9 cellular contexts compared by ENCODE assay signal in the genomic region with DNA sequence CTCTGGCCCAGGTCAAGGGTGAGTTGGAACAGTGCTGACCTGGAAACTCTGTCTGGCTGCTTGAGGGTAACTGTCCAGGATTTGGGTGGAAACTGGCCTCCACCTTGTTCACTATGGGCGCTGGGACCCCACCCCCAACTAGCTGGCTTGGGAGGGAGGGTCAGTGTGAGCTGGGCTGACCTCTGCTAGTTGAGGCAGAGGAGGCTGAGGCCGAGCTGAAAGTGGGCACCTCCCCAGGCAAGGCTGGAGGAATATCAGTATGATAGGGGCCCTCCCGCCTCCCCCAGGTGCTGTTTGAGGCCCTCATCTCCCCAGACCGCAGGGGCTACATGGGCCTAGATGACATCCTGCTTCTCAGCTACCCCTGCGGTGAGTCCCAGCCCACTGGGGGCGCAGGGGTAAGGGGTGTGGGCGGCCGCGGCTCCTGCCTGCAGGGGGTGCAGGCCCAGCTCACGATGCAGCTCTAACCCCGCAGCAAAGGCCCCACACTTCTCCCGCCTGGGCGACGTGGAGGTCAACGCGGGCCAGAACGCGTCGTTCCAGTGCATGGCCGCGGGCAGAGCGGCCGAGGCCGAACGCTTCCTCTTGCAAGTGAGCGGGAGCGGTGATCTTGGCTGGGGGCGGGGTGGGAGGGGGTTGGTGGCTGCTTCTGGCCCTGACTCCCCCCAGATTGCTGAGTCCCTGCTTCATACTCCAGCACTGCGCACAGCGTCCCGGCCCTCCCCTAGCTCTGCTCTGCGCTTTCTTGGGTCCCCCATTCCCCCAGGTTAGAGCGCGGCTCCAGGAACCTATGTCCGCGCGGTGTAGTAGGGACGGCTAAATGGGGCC. TPM values are rescaled to one million over a fixed set of nuclear protein-coding genes. Genes with fewer than 3 reads are reported as not detected.
DNase-seq lines count a peak whose midpoint lies in the region; ATAC-seq and TF ChIP-seq lines count a peak whose summit lies in the region.
"Had no signal": no experiment of that assay in that cellular context is flagged by ENCODE, and none has a peak within 500 bp of the region (broad histone marks: within the 10 kb centered on the region; RNA-seq: fewer than 3 reads in every experiment).

No MANE protein-coding gene starts in this region.

- peak overlapping the region; percentile 44 for H3K4me3 ChIP-seq in ectodermal cell (ENCODE audit: insufficient read depth, low read depth, low read length)
- peak overlapping the region in 3 of 4 donors; percentile 41 to 54 (median 48) for H3K4me3 ChIP-seq in upper lobe of left lung

- H3K4me1 ChIP-seq in ectodermal cell (ENCODE audit: control insufficient read depth, insufficient read depth, low read length) (peaks cover 19% of the 10 kb centered on the region), upper lobe of left lung (peaks cover 11 to 14% (median 11%) of the 10 kb centered on the region in 4 donors)

- no peak for TF ChIP-seq POLR2A in upper lobe of left lung (IDR thresholded peaks at IDR 0.05)

- TF ChIP-seq CTCF in upper lobe of left lung (IDR thresholded peaks at IDR 0.05), result no peak

- peak; percentile 4 to 46 for ATAC-seq in upper lobe of left lung (ENCODE audit: low FRiP score in 2 of 2)

- no peaks in the 10 kb centered on the region for H3K9me3 ChIP-seq in ectodermal cell (ENCODE audit: control insufficient read depth, low read length)
- no peaks in the 10 kb centered on the region for H3K9me3 ChIP-seq in upper lobe of left lung

- H3K36me3 ChIP-seq in ectodermal cell (ENCODE audit: control insufficient read depth, insufficient read depth, low read length) (no peaks in the 10 kb centered on the region), upper lobe of left lung (no peaks in the 10 kb centered on the region)

- TF ChIP-seq EP300 in upper lobe of left lung (IDR thresholded peaks at IDR 0.05), result no peak

- H3K27ac ChIP-seq in ectodermal cell (ENCODE audit: insufficient read depth, low read depth, low read length, poor library complexity, severe bottlenecking) (no peak overlapping the region), upper lobe of left lung (no peak overlapping the region)

- peak; percentile 60 for DNase-seq in activated CD8-positive, alpha-beta memory T cell treated with anti-CD3 and anti-CD28 coated beads for 24 hours
- no peak for DNase-seq in activated CD8-positive, alpha-beta memory T cell treated with anti-CD3 and anti-CD28 coated beads, Interleukin-2, amount 50 U/mL, for 4 hours
- peak; percentile 88 for DNase-seq in mesenteric fat pad (ENCODE audit: low spot score)
- peak in 1 of 2 donors; percentile 86 for DNase-seq in upper lobe of left lung
- no peak for DNase-seq in SW480 (ENCODE audit: low spot score)
- DNase-seq in activated CD4-positive, CD25-positive, alpha-beta regulatory T cell treated with anti-CD3 and anti-CD28 coated beads, Interleukin-2, amount 50 U/mL, for 72 hours, result no peak
- DNase-seq in stimulated activated CD4-positive, alpha-beta T cell treated with anti-CD3 and anti-CD28 coated beads, Interleukin-2, amount 100 ng/mL, for 24 hours, result no peak

- peaks cover 29% of the 10 kb centered on the region for H3K27me3 ChIP-seq in ectodermal cell (ENCODE audit: control insufficient read depth, insufficient read depth, low read length, poor library complexity, severe bottlenecking)
- H3K27me3 ChIP-seq in upper lobe of left lung, result no peaks in the 10 kb centered on the region

- 11% methylated on average over 38 of the region's 38 CpGs for WGBS in ectodermal cell, 2 experiments
- WGBS in upper lobe of left lung, 2 donors, result 8 to 39% methylated on average over 13 to 33 of the region's 38 CpGs

RNA-seq across cellular contexts. Expression of a gene that starts 22.9 kb away (rescaled TPM):
- polyA plus RNA-seq in ectodermal cell (2013, experiment 1 of 4), result 32.6 TPM
- 37.4 TPM for polyA plus RNA-seq in ectodermal cell (2013, experiment 2 of 4)
- polyA plus RNA-seq in ectodermal cell (2013, experiment 3 of 4), result 34.2 TPM
- polyA plus RNA-seq in ectodermal cell (2013, experiment 4 of 4), result 41.5 TPM
- total RNA-seq in mesenteric fat pad, result 17.2 TPM
- 10 to 100 TPM; 44.5 to 87.2 (median 70.1) TPM for total RNA-seq in upper lobe of left lung
- total RNA-seq: CD4-positive, CD25-positive, alpha-beta regulatory T cell had no signal
- polyA plus RNA-seq: CD4-positive, CD25-positive, alpha-beta regulatory T cell had no signal

RNA-seq across cellular contexts. Expression of a gene that starts 28.5 kb away (rescaled TPM):
- 29.1 TPM for polyA plus RNA-seq in ectodermal cell (2013, experiment 1 of 4)
- polyA plus RNA-seq in ectodermal cell (2013, experiment 2 of 4), result 33.0 TPM
- 26.3 TPM for polyA plus RNA-seq in ectodermal cell (2013, experiment 3 of 4)
- 33.2 TPM for polyA plus RNA-seq in ectodermal cell (2013, experiment 4 of 4)
- total RNA-seq in mesenteric fat pad (57.4 TPM), upper lobe of left lung (10 to 100 TPM; 16.7 to 30.1 (median 18.5) TPM)

Comparison
In these comparisons a context has a peak if more than half of its experiments do, and no peak if none do; other contexts are left out.
1. DNase-seq: peak in activated CD8-positive, alpha-beta memory T cell treated with anti-CD3 and anti-CD28 coated beads for 24 hours (single experiment) and mesenteric fat pad (single experiment); none in activated CD8-positive, alpha-beta memory T cell treated with anti-CD3 and anti-CD28 coated beads, Interleukin-2, amount 50 U/mL, for 4 hours (single experiment), SW480 (single experiment), activated CD4-positive, CD25-positive, alpha-beta regulatory T cell treated with anti-CD3 and anti-CD28 coated beads, Interleukin-2, amount 50 U/mL, for 72 hours (single experiment) and stimulated activated CD4-positive, alpha-beta T cell treated with anti-CD3 and anti-CD28 coated beads, Interleukin-2, amount 100 ng/mL, for 24 hours (0 of 2).